Comparison of ENCODE assay signal across 2 cellular contexts in the genomic region with DNA sequence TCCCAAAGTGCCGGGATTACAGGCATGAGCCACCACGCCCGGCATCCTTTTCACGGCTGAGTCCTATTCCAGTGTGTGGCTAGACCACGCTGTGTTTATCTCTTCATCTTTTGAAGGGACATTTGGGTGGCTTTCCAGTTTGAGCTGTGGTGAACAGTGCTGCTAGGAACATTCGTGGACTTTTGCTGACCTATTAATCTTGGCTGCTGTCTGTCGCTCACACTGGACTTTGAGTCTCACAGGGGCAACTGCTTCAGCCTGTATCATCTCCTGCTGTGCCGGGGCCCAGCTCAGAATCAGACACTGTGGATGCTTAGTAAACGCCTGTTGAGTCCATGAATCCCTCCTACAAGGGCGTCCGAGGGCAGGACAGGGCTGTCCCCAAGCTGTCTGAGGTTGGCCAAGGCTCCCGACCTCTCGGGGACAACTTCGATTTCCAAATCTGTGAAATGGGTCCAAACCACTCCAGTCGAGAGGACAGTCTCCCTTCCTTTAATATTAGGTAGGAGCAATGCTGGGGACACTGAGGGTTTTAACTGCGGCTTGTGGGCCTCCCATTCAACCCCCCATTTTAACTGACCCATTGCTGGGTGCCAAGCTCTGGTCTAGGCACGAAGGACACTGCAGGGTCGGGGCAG.
TF ChIP-seq lines count a peak whose summit lies in the region.

No MANE protein-coding gene starts in this region.

TF ChIP-seq in HEK293, 187 proteins besides CTCF, POLR2A, EP300 and RAD21:
- peak; percentile 67 for TF ChIP-seq ZNF146 (tag by site-specific recombination; IDR thresholded peaks at IDR 0.05)
- TF ChIP-seq ZNF530 (tag by site-specific recombination; IDR thresholded peaks at IDR 0.05; ENCODE audit: low read depth), result no peak

TF ChIP-seq in K562, 482 proteins besides CTCF, POLR2A, EP300 and RAD21:
- TF ChIP-seq BCOR (IDR thresholded peaks at IDR 0.05) (peak; percentile 38; the same call in 1 of the 2 replicates), ESRRA (IDR thresholded peaks at IDR 0.05; ENCODE audit: borderline replicate concordance, low read depth) (peak; percentile 84), RBM25 (IDR thresholded peaks at IDR 0.05; ENCODE audit: low read depth, low read length, severe bottlenecking) (peak; percentile 43), KAT7 (CRISPR knock-in tag; IDR thresholded peaks at IDR 0.05; ENCODE audit: borderline replicate concordance) (no peak), ZNF146 (CRISPR knock-in tag; IDR thresholded peaks at IDR 0.05; ENCODE audit: unreplicated experiment) (peak; percentile 48), MYC (IDR thresholded peaks at IDR 0.05; ENCODE audit: low read depth, low read length) (no peak), MYC (CRISPR knock-in tag; IDR thresholded peaks at IDR 0.05; ENCODE audit: borderline replicate concordance, low read depth) (no peak)
- TF ChIP-seq, protein P1, sequence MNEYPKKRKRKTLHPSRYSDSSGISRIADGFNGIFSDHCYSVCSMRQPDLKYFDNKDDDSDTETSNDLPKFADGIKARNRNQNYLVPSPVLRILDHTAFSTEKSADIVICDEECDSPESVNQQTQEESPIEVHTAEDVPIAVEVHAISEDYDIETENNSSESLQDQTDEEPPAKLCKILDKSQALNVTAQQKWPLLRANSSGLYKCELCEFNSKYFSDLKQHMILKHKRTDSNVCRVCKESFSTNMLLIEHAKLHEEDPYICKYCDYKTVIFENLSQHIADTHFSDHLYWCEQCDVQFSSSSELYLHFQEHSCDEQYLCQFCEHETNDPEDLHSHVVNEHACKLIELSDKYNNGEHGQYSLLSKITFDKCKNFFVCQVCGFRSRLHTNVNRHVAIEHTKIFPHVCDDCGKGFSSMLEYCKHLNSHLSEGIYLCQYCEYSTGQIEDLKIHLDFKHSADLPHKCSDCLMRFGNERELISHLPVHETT (CRISPR knock-in tag; conservative IDR thresholded peaks at IDR 0.05 in 1 of 2, IDR thresholded peaks at IDR 0.05 in 1 of 2), result no peak
TF ChIP-seq in K562: peak in this region for 4.
